ENCODE assay signal across 1 cellular context in the genomic region with DNA sequence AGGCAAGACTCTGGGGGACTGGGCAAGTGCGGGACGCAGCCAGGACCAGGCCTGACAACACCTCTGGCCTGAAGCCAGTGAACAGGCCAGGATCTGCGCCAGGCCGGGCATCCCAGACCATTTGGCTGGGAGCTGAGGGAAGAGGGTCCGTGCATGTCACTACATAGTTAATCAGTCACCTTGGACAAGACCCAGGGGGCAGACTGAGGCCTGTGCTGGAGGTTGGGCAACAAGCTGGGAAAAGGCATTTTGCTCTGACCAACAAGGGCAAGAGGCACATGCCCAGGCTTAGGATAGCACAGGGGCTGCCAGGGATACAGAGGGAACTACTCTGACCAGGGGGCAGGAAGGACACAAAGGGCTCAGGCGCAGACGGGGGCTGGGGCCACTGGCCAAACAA.
TF ChIP-seq lines count a peak whose summit lies in the region.

No MANE protein-coding gene starts in this region.

TF ChIP-seq in GM23338, 12 proteins besides CTCF, POLR2A, EP300 and RAD21 (continued from another document):
- TF ChIP-seq, protein P1, sequence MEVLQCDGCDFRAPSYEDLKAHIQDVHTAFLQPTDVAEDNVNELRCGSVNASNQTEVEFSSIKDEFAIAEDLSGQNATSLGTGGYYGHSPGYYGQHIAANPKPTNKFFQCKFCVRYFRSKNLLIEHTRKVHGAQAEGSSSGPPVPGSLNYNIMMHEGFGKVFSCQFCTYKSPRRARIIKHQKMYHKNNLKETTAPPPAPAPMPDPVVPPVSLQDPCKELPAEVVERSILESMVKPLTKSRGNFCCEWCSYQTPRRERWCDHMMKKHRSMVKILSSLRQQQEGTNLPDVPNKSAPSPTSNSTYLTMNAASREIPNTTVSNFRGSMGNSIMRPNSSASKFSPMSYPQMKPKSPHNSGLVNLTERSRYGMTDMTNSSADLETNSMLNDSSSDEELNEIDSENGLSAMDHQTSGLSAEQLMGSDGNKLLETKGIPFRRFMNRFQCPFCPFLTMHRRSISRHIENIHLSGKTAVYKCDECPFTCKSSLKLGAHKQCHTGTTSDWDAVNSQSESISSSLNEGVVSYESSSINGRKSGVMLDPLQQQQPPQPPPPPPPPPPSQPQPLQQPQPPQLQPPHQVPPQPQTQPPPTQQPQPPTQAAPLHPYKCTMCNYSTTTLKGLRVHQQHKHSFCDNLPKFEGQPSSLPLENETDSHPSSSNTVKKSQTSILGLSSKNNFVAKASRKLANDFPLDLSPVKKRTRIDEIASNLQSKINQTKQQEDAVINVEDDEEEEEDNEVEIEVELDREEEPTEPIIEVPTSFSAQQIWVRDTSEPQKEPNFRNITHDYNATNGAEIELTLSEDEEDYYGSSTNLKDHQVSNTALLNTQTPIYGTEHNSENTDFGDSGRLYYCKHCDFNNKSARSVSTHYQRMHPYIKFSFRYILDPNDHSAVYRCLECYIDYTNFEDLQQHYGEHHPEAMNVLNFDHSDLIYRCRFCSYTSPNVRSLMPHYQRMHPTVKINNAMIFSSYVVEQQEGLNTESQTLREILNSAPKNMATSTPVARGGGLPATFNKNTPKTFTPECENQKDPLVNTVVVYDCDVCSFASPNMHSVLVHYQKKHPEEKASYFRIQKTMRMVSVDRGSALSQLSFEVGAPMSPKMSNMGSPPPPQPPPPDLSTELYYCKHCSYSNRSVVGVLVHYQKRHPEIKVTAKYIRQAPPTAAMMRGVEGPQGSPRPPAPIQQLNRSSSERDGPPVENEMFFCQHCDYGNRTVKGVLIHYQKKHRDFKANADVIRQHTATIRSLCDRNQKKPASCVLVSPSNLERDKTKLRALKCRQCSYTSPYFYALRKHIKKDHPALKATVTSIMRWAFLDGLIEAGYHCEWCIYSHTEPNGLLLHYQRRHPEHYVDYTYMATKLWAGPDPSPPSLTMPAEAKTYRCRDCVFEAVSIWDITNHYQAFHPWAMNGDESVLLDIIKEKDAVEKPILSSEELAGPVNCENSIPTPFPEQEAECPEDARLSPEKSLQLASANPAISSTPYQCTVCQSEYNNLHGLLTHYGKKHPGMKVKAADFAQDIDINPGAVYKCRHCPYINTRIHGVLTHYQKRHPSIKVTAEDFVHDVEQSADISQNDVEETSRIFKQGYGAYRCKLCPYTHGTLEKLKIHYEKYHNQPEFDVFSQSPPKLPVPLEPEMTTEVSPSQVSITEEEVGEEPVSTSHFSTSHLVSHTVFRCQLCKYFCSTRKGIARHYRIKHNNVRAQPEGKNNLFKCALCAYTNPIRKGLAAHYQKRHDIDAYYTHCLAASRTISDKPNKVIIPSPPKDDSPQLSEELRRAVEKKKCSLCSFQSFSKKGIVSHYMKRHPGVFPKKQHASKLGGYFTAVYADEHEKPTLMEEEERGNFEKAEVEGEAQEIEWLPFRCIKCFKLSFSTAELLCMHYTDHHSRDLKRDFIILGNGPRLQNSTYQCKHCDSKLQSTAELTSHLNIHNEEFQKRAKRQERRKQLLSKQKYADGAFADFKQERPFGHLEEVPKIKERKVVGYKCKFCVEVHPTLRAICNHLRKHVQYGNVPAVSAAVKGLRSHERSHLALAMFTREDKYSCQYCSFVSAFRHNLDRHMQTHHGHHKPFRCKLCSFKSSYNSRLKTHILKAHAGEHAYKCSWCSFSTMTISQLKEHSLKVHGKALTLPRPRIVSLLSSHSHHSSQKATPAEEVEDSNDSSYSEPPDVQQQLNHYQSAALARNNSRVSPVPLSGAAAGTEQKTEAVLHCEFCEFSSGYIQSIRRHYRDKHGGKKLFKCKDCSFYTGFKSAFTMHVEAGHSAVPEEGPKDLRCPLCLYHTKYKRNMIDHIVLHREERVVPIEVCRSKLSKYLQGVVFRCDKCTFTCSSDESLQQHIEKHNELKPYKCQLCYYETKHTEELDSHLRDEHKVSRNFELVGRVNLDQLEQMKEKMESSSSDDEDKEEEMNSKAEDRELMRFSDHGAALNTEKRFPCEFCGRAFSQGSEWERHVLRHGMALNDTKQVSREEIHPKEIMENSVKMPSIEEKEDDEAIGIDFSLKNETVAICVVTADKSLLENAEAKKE (CRISPR knock-in tag; IDR thresholded peaks at IDR 0.05), result no peak
- TF ChIP-seq CREB1 (CRISPR knock-in tag; IDR thresholded peaks at IDR 0.05; ENCODE audit: low read depth) (no peak), EZH2phosphoT487 (IDR thresholded peaks at IDR 0.05; ENCODE audit: unreplicated experiment) (no peak), POLR2AphosphoS5 (IDR thresholded peaks at IDR 0.05; ENCODE audit: low read depth) (no peak), ZNF331 (CRISPR knock-in tag; IDR thresholded peaks at IDR 0.05; ENCODE audit: low read depth) (no peak), EZH2 (IDR thresholded peaks at IDR 0.05; ENCODE audit: low read depth, unreplicated experiment) (no peak)
- TF ChIP-seq, protein P2, sequence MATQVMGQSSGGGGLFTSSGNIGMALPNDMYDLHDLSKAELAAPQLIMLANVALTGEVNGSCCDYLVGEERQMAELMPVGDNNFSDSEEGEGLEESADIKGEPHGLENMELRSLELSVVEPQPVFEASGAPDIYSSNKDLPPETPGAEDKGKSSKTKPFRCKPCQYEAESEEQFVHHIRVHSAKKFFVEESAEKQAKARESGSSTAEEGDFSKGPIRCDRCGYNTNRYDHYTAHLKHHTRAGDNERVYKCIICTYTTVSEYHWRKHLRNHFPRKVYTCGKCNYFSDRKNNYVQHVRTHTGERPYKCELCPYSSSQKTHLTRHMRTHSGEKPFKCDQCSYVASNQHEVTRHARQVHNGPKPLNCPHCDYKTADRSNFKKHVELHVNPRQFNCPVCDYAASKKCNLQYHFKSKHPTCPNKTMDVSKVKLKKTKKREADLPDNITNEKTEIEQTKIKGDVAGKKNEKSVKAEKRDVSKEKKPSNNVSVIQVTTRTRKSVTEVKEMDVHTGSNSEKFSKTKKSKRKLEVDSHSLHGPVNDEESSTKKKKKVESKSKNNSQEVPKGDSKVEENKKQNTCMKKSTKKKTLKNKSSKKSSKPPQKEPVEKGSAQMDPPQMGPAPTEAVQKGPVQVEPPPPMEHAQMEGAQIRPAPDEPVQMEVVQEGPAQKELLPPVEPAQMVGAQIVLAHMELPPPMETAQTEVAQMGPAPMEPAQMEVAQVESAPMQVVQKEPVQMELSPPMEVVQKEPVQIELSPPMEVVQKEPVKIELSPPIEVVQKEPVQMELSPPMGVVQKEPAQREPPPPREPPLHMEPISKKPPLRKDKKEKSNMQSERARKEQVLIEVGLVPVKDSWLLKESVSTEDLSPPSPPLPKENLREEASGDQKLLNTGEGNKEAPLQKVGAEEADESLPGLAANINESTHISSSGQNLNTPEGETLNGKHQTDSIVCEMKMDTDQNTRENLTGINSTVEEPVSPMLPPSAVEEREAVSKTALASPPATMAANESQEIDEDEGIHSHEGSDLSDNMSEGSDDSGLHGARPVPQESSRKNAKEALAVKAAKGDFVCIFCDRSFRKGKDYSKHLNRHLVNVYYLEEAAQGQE (IDR thresholded peaks at IDR 0.05; ENCODE audit: unreplicated experiment), result no peak
- TF ChIP-seq, protein P3, sequence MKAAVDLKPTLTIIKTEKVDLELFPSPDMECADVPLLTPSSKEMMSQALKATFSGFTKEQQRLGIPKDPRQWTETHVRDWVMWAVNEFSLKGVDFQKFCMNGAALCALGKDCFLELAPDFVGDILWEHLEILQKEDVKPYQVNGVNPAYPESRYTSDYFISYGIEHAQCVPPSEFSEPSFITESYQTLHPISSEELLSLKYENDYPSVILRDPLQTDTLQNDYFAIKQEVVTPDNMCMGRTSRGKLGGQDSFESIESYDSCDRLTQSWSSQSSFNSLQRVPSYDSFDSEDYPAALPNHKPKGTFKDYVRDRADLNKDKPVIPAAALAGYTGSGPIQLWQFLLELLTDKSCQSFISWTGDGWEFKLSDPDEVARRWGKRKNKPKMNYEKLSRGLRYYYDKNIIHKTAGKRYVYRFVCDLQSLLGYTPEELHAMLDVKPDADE (IDR thresholded peaks at IDR 0.05), result no peak
